ENCODE assay signal across 1 cellular context in the genomic region with DNA sequence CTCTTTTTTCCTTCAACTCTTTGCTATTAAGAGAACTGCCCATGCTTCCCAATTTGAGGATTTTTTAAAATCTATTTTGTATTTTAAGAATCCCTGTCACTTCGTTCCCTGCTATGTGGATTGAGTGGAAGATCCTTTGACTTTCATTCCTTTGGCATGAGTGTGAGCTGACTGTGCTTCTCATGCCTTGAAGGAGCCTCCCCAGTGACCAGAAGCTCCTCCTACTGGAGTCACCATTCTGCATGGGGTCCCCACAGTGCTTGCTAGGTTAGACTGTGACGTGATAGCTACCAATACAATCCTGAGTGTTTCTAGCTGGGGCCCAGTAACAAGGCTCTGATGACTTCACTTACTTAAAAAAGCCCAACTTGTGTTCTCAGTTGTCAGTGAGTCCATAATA.
TF ChIP-seq lines count a peak whose summit lies in the region.

No MANE protein-coding gene starts in this region.

TF ChIP-seq in SK-N-SH, 30 proteins besides CTCF, POLR2A, EP300 and RAD21 (continued from another document):
- no peak for TF ChIP-seq POLR2AphosphoS5 (IDR thresholded peaks at IDR 0.05; ENCODE audit: low read depth, low read length)
- no peak for TF ChIP-seq TAF1 (IDR thresholded peaks at IDR 0.05; ENCODE audit: borderline replicate concordance, low read depth, low read length)
- TF ChIP-seq, protein P1, sequence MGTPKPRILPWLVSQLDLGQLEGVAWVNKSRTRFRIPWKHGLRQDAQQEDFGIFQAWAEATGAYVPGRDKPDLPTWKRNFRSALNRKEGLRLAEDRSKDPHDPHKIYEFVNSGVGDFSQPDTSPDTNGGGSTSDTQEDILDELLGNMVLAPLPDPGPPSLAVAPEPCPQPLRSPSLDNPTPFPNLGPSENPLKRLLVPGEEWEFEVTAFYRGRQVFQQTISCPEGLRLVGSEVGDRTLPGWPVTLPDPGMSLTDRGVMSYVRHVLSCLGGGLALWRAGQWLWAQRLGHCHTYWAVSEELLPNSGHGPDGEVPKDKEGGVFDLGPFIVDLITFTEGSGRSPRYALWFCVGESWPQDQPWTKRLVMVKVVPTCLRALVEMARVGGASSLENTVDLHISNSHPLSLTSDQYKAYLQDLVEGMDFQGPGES (IDR thresholded peaks at IDR 0.05; ENCODE audit: low read depth, low read length) = no peak
- TF ChIP-seq FOSL2 (IDR thresholded peaks at IDR 0.05; ENCODE audit: borderline replicate concordance, low read depth) = peak; percentile 56; the same call in 1 of the 2 replicates
- TF ChIP-seq EZH2phosphoT487 (IDR thresholded peaks at IDR 0.05; ENCODE audit: borderline replicate concordance, low read depth) = no peak
TF ChIP-seq in SK-N-SH: peak in this region for 3.
